In the genomic region with DNA sequence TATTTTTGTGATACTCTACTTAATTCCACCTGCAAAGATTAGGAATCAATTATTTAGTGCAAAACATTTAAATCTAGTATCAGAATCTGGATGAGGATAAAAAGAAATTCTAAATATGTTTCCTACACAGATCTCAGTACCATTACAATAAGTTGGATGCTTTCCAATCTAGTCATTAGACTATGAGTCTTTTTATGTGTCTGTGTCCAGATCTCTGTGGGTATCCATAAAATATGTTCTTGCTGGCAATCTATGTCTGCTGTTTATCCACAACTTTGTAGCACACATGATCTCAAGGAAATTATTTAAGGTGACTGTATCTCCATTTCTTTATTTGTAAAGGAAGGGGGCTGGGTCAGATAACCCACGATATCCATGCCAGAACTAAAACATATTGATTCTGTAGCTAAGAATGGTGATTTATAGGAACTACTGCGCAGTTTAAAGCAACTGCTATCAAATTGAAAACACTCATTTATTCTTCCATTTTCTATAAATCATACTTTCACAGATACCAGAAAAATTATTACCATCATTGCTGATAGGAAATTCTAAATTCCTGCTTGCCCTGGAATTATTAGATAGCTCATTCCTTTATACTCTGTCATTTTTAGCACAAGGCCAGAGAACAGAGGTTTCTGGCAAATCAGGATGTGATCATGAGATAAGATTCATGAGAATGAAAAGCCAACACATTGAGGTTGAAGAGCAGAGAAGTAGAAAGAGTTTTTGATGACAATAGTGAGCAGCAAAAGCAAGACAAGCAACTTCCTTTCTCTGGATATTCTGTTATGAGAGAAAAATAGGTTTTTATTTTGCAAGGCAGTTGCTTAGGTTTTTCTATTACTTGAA, we compare ENCODE assay signal across 23 cellular contexts.
DNase-seq lines count a peak whose midpoint lies in the region; ATAC-seq, FAIRE-seq and TF ChIP-seq lines count a peak whose summit lies in the region.
"Had no signal": no experiment of that assay in that cellular context is flagged by ENCODE, and none has a peak within 500 bp of the region (broad histone marks: within the 10 kb centered on the region; RNA-seq: fewer than 3 reads in every experiment).

No MANE protein-coding gene starts in this region.

- no peak overlapping the region for H3K4me2 ChIP-seq in PC-3 (ENCODE audit: low read length)
- H3K4me2 ChIP-seq in endothelial cell of umbilical vein (ENCODE audit: insufficient read depth, low read length), result peak overlapping the region; percentile 73

- no TSS peak for BruUV-seq in PC-3 (replicated peaks; lab: Mats Ljungman, UMichigan)
- no TSS peak for BruUV-seq in endothelial cell of umbilical vein (replicated peaks; lab: Mats Ljungman, UMichigan)

- H3K27me3 Mint-ChIP-seq in T-helper 2 cell treated with Interferon-gamma antibody and Interleukin-4, amounts not matched to agents 5 μg/mL and 100 μg/mL, for 36 hours (ENCODE audit: low read depth), result no peaks in the 10 kb centered on the region
- H3K27me3 Mint-ChIP-seq in activated naive CD4-positive, alpha-beta T cell treated with anti-CD3 and anti-CD28 coated beads for 36 hours (ENCODE audit: low read depth), result peaks cover 7% of the 10 kb centered on the region
- H3K27me3 Mint-ChIP-seq: stimulated activated naive B cell treated with anti-CD40 and anti-IgM and Interleukin-4, amounts not matched to agents 10 μg/mL and 1 μg/mL and 100 μg/mL, for 72 hours had no signal

- H3K36me3 ChIP-seq in PC-3 (ENCODE audit: low read depth, low read length), result no peaks in the 10 kb centered on the region
- H3K36me3 ChIP-seq in endothelial cell of umbilical vein (ENCODE audit: control insufficient read depth in 2 of 2, extremely low read depth in 1 of 2, insufficient read depth in 2 of 2, low read length in 2 of 2), result no peaks in the 10 kb centered on the region
- H3K36me3 ChIP-seq in body of pancreas (replicated peaks in 1 of 2; ENCODE audit: insufficient read depth in 1 of 2, low read depth in 2 of 2), result no peaks in the 10 kb centered on the region
- H3K36me3 ChIP-seq: esophagus squamous epithelium, pancreas, transverse colon had no signal

- ATAC-seq in PC-3 (no peak; the same call in 1 of the 2 replicates), body of pancreas (no peak), HG03135 (IDR thresholded peaks at IDR 0.05; ENCODE audit: unreplicated experiment) (no peak)
- ATAC-seq: K562; left cardiac atrium; pancreas; stimulated activated naive B cell treated with anti-CD40 and anti-IgM and Interleukin-4, amounts not matched to agents 10 μg/mL and 1 μg/mL and 100 μg/mL, for 72 hours; T-cell had no signal

- no peaks in the 10 kb centered on the region for H3K4me1 Mint-ChIP-seq in T-helper 2 cell treated with Interferon-gamma antibody and Interleukin-4, amounts not matched to agents 5 μg/mL and 100 μg/mL, for 36 hours (ENCODE audit: low read depth)
- H3K4me1 Mint-ChIP-seq in activated naive CD4-positive, alpha-beta T cell treated with anti-CD3 and anti-CD28 coated beads for 36 hours (ENCODE audit: low read depth), result no peaks in the 10 kb centered on the region
- H3K4me1 Mint-ChIP-seq: stimulated activated naive B cell treated with anti-CD40 and anti-IgM and Interleukin-4, amounts not matched to agents 10 μg/mL and 1 μg/mL and 100 μg/mL, for 72 hours; T-cell had no signal

- H3K9me3 ChIP-seq in PC-3 (ENCODE audit: low read length), result no peaks in the 10 kb centered on the region
- H3K9me3 ChIP-seq in endothelial cell of umbilical vein (replicated peaks; ENCODE audit: control insufficient read depth, insufficient read depth, low read length), result no peaks in the 10 kb centered on the region
- H3K9me3 ChIP-seq in body of pancreas, result no peaks in the 10 kb centered on the region
- H3K9me3 ChIP-seq: esophagus squamous epithelium, pancreas, transverse colon had no signal

- H2AFZ ChIP-seq in PC-3 (ENCODE audit: low read length) (no peak overlapping the region), endothelial cell of umbilical vein (ENCODE audit: low read depth, low read length) (peak overlapping the region; percentile 26)

- H3K4me1 ChIP-seq in PC-3 (ENCODE audit: insufficient read depth, low read length) (peaks cover 3% of the 10 kb centered on the region; the same call in 1 of the 2 replicates), endothelial cell of umbilical vein (ENCODE audit: control insufficient read depth, extremely low read depth, insufficient read depth, low read length) (peaks cover 15% of the 10 kb centered on the region), body of pancreas (no peaks in the 10 kb centered on the region)
- H3K4me1 ChIP-seq: esophagus squamous epithelium, pancreas had no signal

- H3K27me3 ChIP-seq in PC-3 (ENCODE audit: low read length) (no peaks in the 10 kb centered on the region), endothelial cell of umbilical vein (ENCODE audit: control insufficient read depth in 2 of 2, insufficient read depth in 2 of 2, low read length in 2 of 2) (no peaks in the 10 kb centered on the region), body of pancreas (no peaks in the 10 kb centered on the region)
- H3K27me3 ChIP-seq: esophagus squamous epithelium, pancreas, transverse colon had no signal

- DNase-seq in ELR (ENCODE audit: low read depth) (peak; percentile 45), PC-3 (peak; percentile 11), endothelial cell of umbilical vein (ENCODE audit: low read depth, low spot score) (peak; percentile 81), non-pigmented ciliary epithelial cell (ENCODE audit: low read depth) (peak; percentile 49), body of pancreas (no peak)
- DNase-seq in T-helper 2 cell treated with Interferon-gamma antibody and Interleukin-4, amounts not matched to agents 5 μg/mL and 100 μg/mL, for 36 hours (ENCODE audit: low spot score), result no peak
- DNase-seq in activated naive CD4-positive, alpha-beta T cell treated with anti-CD3 and anti-CD28 coated beads for 36 hours, result no peak
- DNase-seq: activated CD4-positive, alpha-beta T cell treated with anti-CD3 and anti-CD28 coated beads, Interleukin-2, amount 50 U/mL, for 48 hours; activated naive CD4-positive, alpha-beta T cell treated with anti-CD3 and anti-CD28 coated beads, Interleukin-2, amount 50 U/mL, for 16 hours; activated T-cell treated with anti-CD3 and anti-CD28 coated beads, Interleukin-2, amount 50 U/mL, for 24 hours; esophagus squamous epithelium; GF-D8; left cardiac atrium; NCI-H2171 treated with DMSO at 0.1 percent for 48 hours; pancreas; stimulated activated naive B cell treated with anti-CD40 and anti-IgM and Interleukin-4, amounts not matched to agents 10 μg/mL and 1 μg/mL and 100 μg/mL, for 72 hours; T-cell; transverse colon had no signal

- no peak for TF ChIP-seq CTCF in PC-3 (conservative IDR thresholded peaks at IDR 0.05; ENCODE audit: low read depth, low read length)
- no peak for TF ChIP-seq CTCF in endothelial cell of umbilical vein (IDR thresholded peaks at IDR 0.05; ENCODE audit: extremely low read depth in 1 of 2, insufficient read depth in 1 of 2, low read depth in 1 of 2, low read length in 2 of 2)
- TF ChIP-seq CTCF in body of pancreas (IDR thresholded peaks at IDR 0.05), result no peak

- H4K20me1 ChIP-seq in PC-3 (ENCODE audit: low read length) (no peaks in the 10 kb centered on the region), endothelial cell of umbilical vein (replicated peaks; ENCODE audit: control insufficient read depth, extremely low read depth, insufficient read depth, low read length) (no peaks in the 10 kb centered on the region)

- H3K27ac ChIP-seq in PC-3 (ENCODE audit: low read length) (no peak overlapping the region), endothelial cell of umbilical vein (ENCODE audit: insufficient read depth, low read depth, low read length) (peak overlapping the region; percentile 45), body of pancreas (no peak overlapping the region)
- H3K27ac ChIP-seq: esophagus squamous epithelium, pancreas, transverse colon, VCaP had no signal

- H3K79me2 ChIP-seq in PC-3 (ENCODE audit: low read length) (no peaks in the 10 kb centered on the region), endothelial cell of umbilical vein (ENCODE audit: control insufficient read depth, insufficient read depth, low read length) (no peaks in the 10 kb centered on the region)

- no peak for TF ChIP-seq POLR2A in endothelial cell of umbilical vein (IDR thresholded peaks at IDR 0.05; ENCODE audit: low read depth, low read length)
- TF ChIP-seq POLR2A in body of pancreas (IDR thresholded peaks at IDR 0.05), result no peak

- H3K9me3 Mint-ChIP-seq in T-helper 2 cell treated with Interferon-gamma antibody and Interleukin-4, amounts not matched to agents 5 μg/mL and 100 μg/mL, for 36 hours, result no peaks in the 10 kb centered on the region
- H3K9me3 Mint-ChIP-seq in activated naive CD4-positive, alpha-beta T cell treated with anti-CD3 and anti-CD28 coated beads for 36 hours, result no peaks in the 10 kb centered on the region
- H3K9me3 Mint-ChIP-seq: activated T-cell treated with anti-CD3 and anti-CD28 coated beads, Interleukin-2, amount 50 U/mL, for 24 hours; T-cell had no signal

- H3K27ac Mint-ChIP-seq in T-helper 2 cell treated with Interferon-gamma antibody and Interleukin-4, amounts not matched to agents 5 μg/mL and 100 μg/mL, for 36 hours, result no peak overlapping the region
- H3K27ac Mint-ChIP-seq in activated naive CD4-positive, alpha-beta T cell treated with anti-CD3 and anti-CD28 coated beads for 36 hours, result no peak overlapping the region
- H3K27ac Mint-ChIP-seq: activated T-cell treated with anti-CD3 and anti-CD28 coated beads, Interleukin-2, amount 50 U/mL, for 24 hours; stimulated activated naive B cell treated with anti-CD40 and anti-IgM and Interleukin-4, amounts not matched to agents 10 μg/mL and 1 μg/mL and 100 μg/mL, for 72 hours; T-cell had no signal

- no peaks in the 10 kb centered on the region for H3K36me3 Mint-ChIP-seq in T-helper 2 cell treated with Interferon-gamma antibody and Interleukin-4, amounts not matched to agents 5 μg/mL and 100 μg/mL, for 36 hours (ENCODE audit: low read depth)
- no peaks in the 10 kb centered on the region for H3K36me3 Mint-ChIP-seq in activated naive CD4-positive, alpha-beta T cell treated with anti-CD3 and anti-CD28 coated beads for 36 hours (ENCODE audit: low read depth)
- H3K36me3 Mint-ChIP-seq: stimulated activated naive B cell treated with anti-CD40 and anti-IgM and Interleukin-4, amounts not matched to agents 10 μg/mL and 1 μg/mL and 100 μg/mL, for 72 hours; T-cell had no signal

- H3F3A ChIP-seq in PC-3 (ENCODE audit: low read length, unreplicated experiment), result no peaks in the 10 kb centered on the region

- CTCF ChIA-PET in PC-3 (lab: Charles Lee), result no interaction called here
- CTCF ChIA-PET in endothelial cell of umbilical vein (lab: Charles Lee), result interaction anchor here (0.7 to 1.2 kb wide), 10 partner anchors 11 to 1327 kb away, joined by 3 to 5 read pairs (median 4); no protein-coding TSS in a partner anchor
- CTCF ChIA-PET in activated naive CD4-positive, alpha-beta T cell treated with anti-CD3 and anti-CD28 coated beads for 36 hours (lab: Charles Lee), result no interaction called here

- H3K4me3 ChIP-seq in PC-3 (ENCODE audit: low read length) (no peak overlapping the region), endothelial cell of umbilical vein (replicated peaks in 1 of 3; ENCODE audit: insufficient read depth in 1 of 3, low read depth in 1 of 3, low read length in 3 of 3) (no peak overlapping the region), body of pancreas (no peak overlapping the region)
- H3K4me3 ChIP-seq: esophagus squamous epithelium, K562, pancreas, transverse colon had no signal

- no peaks in the 10 kb centered on the region for H3K9me1 ChIP-seq in endothelial cell of umbilical vein (replicated peaks; ENCODE audit: control insufficient read depth, extremely low read depth, insufficient read depth, low read length)

- H3K4me3 Mint-ChIP-seq in T-helper 2 cell treated with Interferon-gamma antibody and Interleukin-4, amounts not matched to agents 5 μg/mL and 100 μg/mL, for 36 hours, result no peak overlapping the region
- H3K4me3 Mint-ChIP-seq in activated naive CD4-positive, alpha-beta T cell treated with anti-CD3 and anti-CD28 coated beads for 36 hours, result no peak overlapping the region
- H3K4me3 Mint-ChIP-seq: activated T-cell treated with anti-CD3 and anti-CD28 coated beads, Interleukin-2, amount 50 U/mL, for 24 hours; stimulated activated naive B cell treated with anti-CD40 and anti-IgM and Interleukin-4, amounts not matched to agents 10 μg/mL and 1 μg/mL and 100 μg/mL, for 72 hours; T-cell had no signal

- dilution Hi-C loops in endothelial cell of umbilical vein (cut with MboI; ENCODE audit: extremely low pct_ligation_motif_present, low sequenced_read_pairs), result no loop called here

- H3K9ac ChIP-seq in PC-3 (ENCODE audit: low read length) (no peak overlapping the region), endothelial cell of umbilical vein (replicated peaks; ENCODE audit: extremely low read depth, insufficient read depth, low read length) (peak overlapping the region; percentile 14)

- peak; percentile 82 for FAIRE-seq in endothelial cell of umbilical vein (lab: Jason Lieb, UNC)
- FAIRE-seq: bronchial epithelial cell, D721Med, K562, pancreas had no signal

- intact Hi-C loops in PC-3 (cut with micrococcal nuclease), result no loop called here
- intact Hi-C loops in endothelial cell of umbilical vein (cut with micrococcal nuclease), result loop anchor here (1.0 to 5.0 kb wide), 3 partner anchors 17 to 1336 kb away; no protein-coding TSS in a partner anchor
- intact Hi-C loops in body of pancreas (cut with DNase I), result no loop called here
- intact Hi-C loops in activated naive CD4-positive, alpha-beta T cell treated with anti-CD3 and anti-CD28 coated beads for 36 hours (cut with micrococcal nuclease), result no loop called here

- WGBS in body of pancreas, 2 donors, result 43 to 45% methylated on average over 2 of the region's 2 CpGs

- POLR2A ChIA-PET in PC-3 (lab: Charles Lee; ENCODE audit: unreplicated experiment), result no interaction called here
- POLR2A ChIA-PET in endothelial cell of umbilical vein (lab: Charles Lee), result interaction anchor here (1.0 to 1.3 kb wide), 2 partner anchors 851 to 854 kb away, joined by 3 to 4 read pairs; partner anchors contain the start of gene CITED2

- H3K9me2 ChIP-seq in PC-3 (replicated peaks; ENCODE audit: low read length), result no peaks in the 10 kb centered on the region

Comparison
In these comparisons a context has a peak if more than half of its experiments do, and no peak if none do; other contexts are left out.
1. DNase-seq: peak in ELR (single experiment), PC-3 (single experiment), endothelial cell of umbilical vein (single experiment) and non-pigmented ciliary epithelial cell (single experiment); none in body of pancreas (0 of 4), T-helper 2 cell treated with Interferon-gamma antibody and Interleukin-4, amounts not matched to agents 5 μg/mL and 100 μg/mL, for 36 hours (single experiment) and activated naive CD4-positive, alpha-beta T cell treated with anti-CD3 and anti-CD28 coated beads for 36 hours (single experiment).